In the genomic region with DNA sequence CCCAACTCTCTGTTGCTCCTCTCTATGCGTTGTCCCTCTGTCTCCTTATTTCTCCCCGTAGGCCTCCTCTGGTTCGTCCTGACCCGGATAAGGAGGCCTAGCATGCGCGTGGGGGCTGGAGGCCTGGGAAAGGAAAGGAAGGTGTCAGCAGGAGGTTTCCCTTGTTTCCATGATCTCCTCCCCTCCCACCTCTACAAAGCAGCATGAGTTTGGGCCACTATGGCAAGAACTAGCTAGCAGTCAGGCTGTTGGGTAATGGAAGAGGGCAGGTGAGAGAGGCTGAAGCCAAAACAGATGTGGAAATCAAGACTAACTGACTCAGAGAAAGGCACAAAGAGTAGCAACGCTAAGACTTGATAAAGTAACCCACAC, we compare ENCODE assay signal across 6 cellular contexts. TPM values are rescaled to one million over a fixed set of nuclear protein-coding genes. Genes with fewer than 3 reads are reported as not detected.
A peak's percentile ranks its signal among the peaks of the same experiment; 100 is the strongest.
DNase-seq lines count a peak whose midpoint lies in the region; ATAC-seq and TF ChIP-seq lines count a peak whose summit lies in the region.

No MANE protein-coding gene starts in this region.

- no peak for DNase-seq in T-helper 2 cell treated with Interferon-gamma antibody and Interleukin-4, amounts not matched to agents 5 μg/mL and 100 μg/mL, for 36 hours (ENCODE audit: low spot score)
- DNase-seq in T-helper 2 cell (no peak), foreskin fibroblast (no peak), suprapubic skin (ENCODE audit: low spot score in 2 of 2) (no peak)
- DNase-seq in stimulated activated CD4-positive, alpha-beta T cell treated with anti-CD3 and anti-CD28 coated beads, Interleukin-2, amount 100 ng/mL, for 48 hours: no peak

- H3K4me3 Mint-ChIP-seq in T-helper 2 cell treated with Interferon-gamma antibody and Interleukin-4, amounts not matched to agents 5 μg/mL and 100 μg/mL, for 36 hours: peak overlapping the region; percentile 95

- H3K27me3 Mint-ChIP-seq in T-helper 2 cell treated with Interferon-gamma antibody and Interleukin-4, amounts not matched to agents 5 μg/mL and 100 μg/mL, for 36 hours (ENCODE audit: low read depth): peaks cover 29% of the 10 kb centered on the region

- H3K36me3 ChIP-seq in suprapubic skin: peaks cover 4% of the 10 kb centered on the region

- 10% methylated on average over 7 of the region's 7 CpGs for WGBS in suprapubic skin

- peak overlapping the region; percentile 79 for H3K27ac ChIP-seq in suprapubic skin

- H3K4me1 Mint-ChIP-seq in T-helper 2 cell treated with Interferon-gamma antibody and Interleukin-4, amounts not matched to agents 5 μg/mL and 100 μg/mL, for 36 hours (ENCODE audit: low read depth): peaks cover 20% of the 10 kb centered on the region

- TF ChIP-seq CTCF in foreskin fibroblast (IDR thresholded peaks at IDR 0.05; ENCODE audit: low read depth, low read length) (no peak), suprapubic skin (IDR thresholded peaks at IDR 0.05) (no peak)

- no peak for TF ChIP-seq POLR2A in suprapubic skin (IDR thresholded peaks at IDR 0.05)

- H3K9me3 Mint-ChIP-seq in T-helper 2 cell treated with Interferon-gamma antibody and Interleukin-4, amounts not matched to agents 5 μg/mL and 100 μg/mL, for 36 hours: no peaks in the 10 kb centered on the region

- no peak for ATAC-seq in GM21423 (IDR thresholded peaks at IDR 0.05; ENCODE audit: unreplicated experiment)

- H3K36me3 Mint-ChIP-seq in T-helper 2 cell treated with Interferon-gamma antibody and Interleukin-4, amounts not matched to agents 5 μg/mL and 100 μg/mL, for 36 hours (ENCODE audit: low read depth): no peaks in the 10 kb centered on the region

- peak overlapping the region; percentile 59 to 75 for H3K4me3 ChIP-seq in foreskin fibroblast (ENCODE audit: low read depth in 1 of 2, low read length in 2 of 2)
- H3K4me3 ChIP-seq in suprapubic skin: peak overlapping the region; percentile 91

- H3K27me3 ChIP-seq in suprapubic skin: no peaks in the 10 kb centered on the region

- peak overlapping the region; percentile 62 for H3K27ac Mint-ChIP-seq in T-helper 2 cell treated with Interferon-gamma antibody and Interleukin-4, amounts not matched to agents 5 μg/mL and 100 μg/mL, for 36 hours

- H3K9me3 ChIP-seq in suprapubic skin: no peaks in the 10 kb centered on the region

- H3K4me1 ChIP-seq in suprapubic skin: peaks cover 27% of the 10 kb centered on the region

- no peak for TF ChIP-seq EP300 in suprapubic skin (IDR thresholded peaks at IDR 0.05)

RNA-seq across cellular contexts. Expression of a gene that starts 0.7 kb away (rescaled TPM):
- total RNA-seq in suprapubic skin: 10 to 100 TPM in 3 of 4 donors, 1 to 10 TPM in 1; 5.5 to 19.0 (median 14.9) TPM

RNA-seq across cellular contexts. Expression of a gene that starts 9.3 kb away (rescaled TPM):
- total RNA-seq in suprapubic skin: 1 to 10 TPM; 1.0 to 2.5 (median 1.5) TPM

RNA-seq across cellular contexts. Expression of a gene that starts 18.6 kb away (rescaled TPM):
- 10 to 100 TPM in 3 of 4 donors, 1 to 10 TPM in 1; 8.4 to 15.2 (median 12.5) TPM for total RNA-seq in suprapubic skin

RNA-seq across cellular contexts. Expression of a gene that starts 18.8 kb away (rescaled TPM):
- total RNA-seq in suprapubic skin: 10 to 100 TPM; 29.6 to 40.6 (median 35.4) TPM

RNA-seq across cellular contexts. Expression of a gene that starts 28.7 kb away (rescaled TPM):
- total RNA-seq in suprapubic skin: not detected
